16 cellular contexts compared by ENCODE assay signal in genomic region chr7:28038175-28038855, GRCh38.
DNase-seq lines count a peak whose midpoint lies in the region; ATAC-seq and TF ChIP-seq lines count a peak whose summit lies in the region.
"Had no signal": no experiment of that assay in that cellular context is flagged by ENCODE, and none has a peak within 500 bp of the region (broad histone marks: within the 10 kb centered on the region; RNA-seq: fewer than 3 reads in every experiment).

No MANE protein-coding gene starts in this region.

- no peak for TF ChIP-seq CTCF in SK-N-SH (IDR thresholded peaks at IDR 0.05)
- TF ChIP-seq CTCF in mesothelial cell of epicardium (IDR thresholded peaks at IDR 0.05; ENCODE audit: unreplicated experiment): no peak
- no peak for TF ChIP-seq CTCF in vagina (IDR thresholded peaks at IDR 0.05)
- TF ChIP-seq CTCF in nephron progenitor cell (IDR thresholded peaks at IDR 0.05): no peak

- TF ChIP-seq POLR2A in vagina (IDR thresholded peaks at IDR 0.05): no peak

- peak overlapping the region; percentile 89 to 96; a peak in 3 of 4 replicates for H3K27ac ChIP-seq in SK-N-SH (ENCODE audit: low read depth in 2 of 2, low read length in 1 of 2)
- peak overlapping the region; percentile 74 for H3K27ac ChIP-seq in vagina

- no peaks in the 10 kb centered on the region for H3K9me2 ChIP-seq in SK-N-SH

- peaks cover 8% of the 10 kb centered on the region; the same call in 1 of the 2 replicates for H3K79me2 ChIP-seq in SK-N-SH (ENCODE audit: insufficient read depth)

- TF ChIP-seq EP300 in SK-N-SH (IDR thresholded peaks at IDR 0.05; ENCODE audit: borderline replicate concordance in 1 of 2, low read depth in 1 of 2, low read length in 1 of 2): no peak

- peaks cover 61% of the 10 kb centered on the region for H3F3A ChIP-seq in SK-N-SH (replicated peaks; ENCODE audit: insufficient read depth)

- no peaks in the 10 kb centered on the region for H3K9me3 Mint-ChIP-seq in central memory CD8-positive, alpha-beta T cell
- H3K9me3 Mint-ChIP-seq in mesothelial cell of epicardium: peaks cover 7% of the 10 kb centered on the region
- H3K9me3 Mint-ChIP-seq in nephron progenitor cell: no peaks in the 10 kb centered on the region

- H3K9ac ChIP-seq in SK-N-SH: peak overlapping the region; percentile 64

- no peaks in the 10 kb centered on the region for H4K20me1 ChIP-seq in SK-N-SH (ENCODE audit: insufficient read depth)

- H3K9me3 ChIP-seq in SK-N-SH: no peaks in the 10 kb centered on the region
- no peaks in the 10 kb centered on the region for H3K9me3 ChIP-seq in vagina
- H3K9me3 ChIP-seq: mucosa of descending colon had no signal

- CTCF ChIA-PET in SK-N-SH (lab: Yijun Ruan, JAX): interaction anchor here (0.8 to 2.2 kb wide), 8 partner anchors 13 to 103 kb away, joined by 3 to 13 read pairs (median 5); no protein-coding TSS in a partner anchor

- H3K4me2 ChIP-seq in SK-N-SH: peak overlapping the region; percentile 70

- H3K36me3 Mint-ChIP-seq in central memory CD8-positive, alpha-beta T cell (ENCODE audit: insufficient read depth): no peaks in the 10 kb centered on the region
- no peaks in the 10 kb centered on the region for H3K36me3 Mint-ChIP-seq in mesothelial cell of epicardium
- no peaks in the 10 kb centered on the region for H3K36me3 Mint-ChIP-seq in nephron progenitor cell (ENCODE audit: low read depth)

- H3K4me1 ChIP-seq in SK-N-SH (ENCODE audit: control insufficient read depth in 1 of 2, insufficient read depth in 2 of 2, low read depth in 1 of 2, low read length in 1 of 2) (peaks cover 12 to 57% of the 10 kb centered on the region in 2 experiments), vagina (peaks cover 34% of the 10 kb centered on the region)

- POLR2A ChIA-PET in SK-N-SH (lab: Yijun Ruan, JAX): no interaction called here

- no peak overlapping the region; the same call in 1 of the 2 replicates for H2AFZ ChIP-seq in SK-N-SH (ENCODE audit: low read depth)

- no peak for ATAC-seq in SK-N-SH treated with all-trans-retinoic acid at 6 μM for 48 hours
- ATAC-seq in central memory CD8-positive, alpha-beta T cell (replicated peaks; ENCODE audit: extremely low read depth, poor library complexity, severe bottlenecking): no peak
- ATAC-seq in HG02588 (IDR thresholded peaks at IDR 0.05; ENCODE audit: unreplicated experiment): no peak
- ATAC-seq: left colon, mucosa of descending colon had no signal

- H3K27ac Mint-ChIP-seq in central memory CD8-positive, alpha-beta T cell (ENCODE audit: low read depth): peak overlapping the region; percentile 59
- peak overlapping the region; percentile 87 for H3K27ac Mint-ChIP-seq in mesothelial cell of epicardium
- no peak overlapping the region for H3K27ac Mint-ChIP-seq in nephron progenitor cell

- peak overlapping the region in 1 of 2 experiments; percentile 1; a peak in 1 of 4 replicates for H3K4me3 ChIP-seq in SK-N-SH (ENCODE audit: low read depth in 2 of 2, low read length in 1 of 2)
- no peak overlapping the region for H3K4me3 ChIP-seq in vagina
- H3K4me3 ChIP-seq: mucosa of descending colon had no signal

- H3K4me1 Mint-ChIP-seq in central memory CD8-positive, alpha-beta T cell: peaks cover 36% of the 10 kb centered on the region
- H3K4me1 Mint-ChIP-seq in mesothelial cell of epicardium (peaks cover 70% of the 10 kb centered on the region), nephron progenitor cell (peaks cover 2% of the 10 kb centered on the region)

- H3K4me3 Mint-ChIP-seq in central memory CD8-positive, alpha-beta T cell: no peak overlapping the region
- no peak overlapping the region for H3K4me3 Mint-ChIP-seq in mesothelial cell of epicardium
- H3K4me3 Mint-ChIP-seq in nephron progenitor cell: no peak overlapping the region
- H3K4me3 Mint-ChIP-seq: CD4-positive, CD25-positive, alpha-beta regulatory T cell had no signal

- H3K27me3 ChIP-seq in SK-N-SH (ENCODE audit: insufficient read depth) (no peaks in the 10 kb centered on the region), vagina (no peaks in the 10 kb centered on the region)

- H3K36me3 ChIP-seq in SK-N-SH (replicated peaks in 1 of 2; ENCODE audit: control insufficient read depth in 1 of 2, insufficient read depth in 2 of 2, low read length in 1 of 2) (no peaks in the 10 kb centered on the region), vagina (no peaks in the 10 kb centered on the region)

- intact Hi-C loops in vagina (cut with DNase I): no loop called here

- 68% methylated on average over 2 of the region's 2 CpGs for WGBS in SK-N-SH (ENCODE audit: low lambda C conversion rate)

- no peaks in the 10 kb centered on the region for H3K27me3 Mint-ChIP-seq in central memory CD8-positive, alpha-beta T cell
- H3K27me3 Mint-ChIP-seq in mesothelial cell of epicardium (ENCODE audit: low read depth) (no peaks in the 10 kb centered on the region), nephron progenitor cell (ENCODE audit: low read depth, poor library complexity) (peaks cover 5% of the 10 kb centered on the region)
- H3K27me3 Mint-ChIP-seq: CD4-positive, CD25-positive, alpha-beta regulatory T cell had no signal

- no peak for TF ChIP-seq RAD21 in SK-N-SH (IDR thresholded peaks at IDR 0.05; ENCODE audit: low read length)

- DNase-seq in SK-N-SH (no peak), mesothelial cell of epicardium (ENCODE audit: low spot score in 2 of 2, unreplicated experiment in 2 of 2) (no peak), vagina (ENCODE audit: extremely low spot score in 2 of 2) (no peak), nephron progenitor cell (no peak)
- no peak for DNase-seq in central memory CD8-positive, alpha-beta T cell (ENCODE audit: low spot score in 2 of 2)
- no peak for DNase-seq in stimulated activated naive CD4-positive, alpha-beta T cell treated with Interleukin-2 at 50 U/mL for 16 hours (lab: John Stamatoyannopoulos, UW)
- DNase-seq: 8988T; activated CD4-positive, CD25-positive, alpha-beta regulatory T cell treated with anti-CD3 and anti-CD28 coated beads, Interleukin-2, amount 50 U/mL, for 72 hours; CD4-positive, CD25-positive, alpha-beta regulatory T cell; left colon; mucosa of descending colon; NCI-H1436 treated with DMSO at 0.1 percent for 48 hours; NCI-H446; stimulated activated naive CD4-positive, alpha-beta T cell had no signal

TF ChIP-seq in SK-N-SH, 30 proteins besides CTCF, POLR2A, EP300 and RAD21:
- TF ChIP-seq RXRA (IDR thresholded peaks at IDR 0.05; ENCODE audit: borderline replicate concordance, low read depth) (no peak), RCOR1 (IDR thresholded peaks at IDR 0.05; ENCODE audit: low read length) (no peak), EZH2phosphoT487 (IDR thresholded peaks at IDR 0.05; ENCODE audit: borderline replicate concordance, low read depth) (no peak), REST (IDR thresholded peaks at IDR 0.05; ENCODE audit: low read depth, low read length) (no peak), JUND (IDR thresholded peaks at IDR 0.05) (no peak)
TF ChIP-seq in SK-N-SH: peak in this region for 0.

TF ChIP-seq in SK-N-SH treated with all-trans-retinoic acid at 6 μM for 48 hours, 23 proteins besides CTCF, POLR2A, EP300 and RAD21 (continues in another document):
- TF ChIP-seq ARNTL (CRISPR knock-in tag; IDR thresholded peaks at IDR 0.05; ENCODE audit: borderline replicate concordance, low read depth) (no peak), ZC3H10 (CRISPR knock-in tag; IDR thresholded peaks at IDR 0.05) (no peak), ESRRG (CRISPR knock-in tag; IDR thresholded peaks at IDR 0.05) (no peak), TSHZ2 (CRISPR knock-in tag; IDR thresholded peaks at IDR 0.05) (no peak), PATZ1 (CRISPR knock-in tag; IDR thresholded peaks at IDR 0.05; ENCODE audit: borderline replicate concordance) (no peak), BACH2 (CRISPR knock-in tag; IDR thresholded peaks at IDR 0.05; ENCODE audit: borderline replicate concordance) (no peak)
